ENCODE assay signal across 1 cellular context in genomic region chr2:43491070-43491639, GRCh38.
TF ChIP-seq lines count a peak whose summit lies in the region.

No MANE protein-coding gene starts in this region.

TF ChIP-seq in SK-N-SH treated with all-trans-retinoic acid at 6 μM for 48 hours, 23 proteins besides CTCF, POLR2A, EP300 and RAD21 (continued from another document):
- TF ChIP-seq TSHZ2 (CRISPR knock-in tag; IDR thresholded peaks at IDR 0.05) = no peak
- no peak; the same call in 1 of the 2 replicates for TF ChIP-seq RARB (CRISPR knock-in tag; IDR thresholded peaks at IDR 0.05)
- no peak for TF ChIP-seq GLIS3 (CRISPR knock-in tag; IDR thresholded peaks at IDR 0.05)
